In the genomic region with DNA sequence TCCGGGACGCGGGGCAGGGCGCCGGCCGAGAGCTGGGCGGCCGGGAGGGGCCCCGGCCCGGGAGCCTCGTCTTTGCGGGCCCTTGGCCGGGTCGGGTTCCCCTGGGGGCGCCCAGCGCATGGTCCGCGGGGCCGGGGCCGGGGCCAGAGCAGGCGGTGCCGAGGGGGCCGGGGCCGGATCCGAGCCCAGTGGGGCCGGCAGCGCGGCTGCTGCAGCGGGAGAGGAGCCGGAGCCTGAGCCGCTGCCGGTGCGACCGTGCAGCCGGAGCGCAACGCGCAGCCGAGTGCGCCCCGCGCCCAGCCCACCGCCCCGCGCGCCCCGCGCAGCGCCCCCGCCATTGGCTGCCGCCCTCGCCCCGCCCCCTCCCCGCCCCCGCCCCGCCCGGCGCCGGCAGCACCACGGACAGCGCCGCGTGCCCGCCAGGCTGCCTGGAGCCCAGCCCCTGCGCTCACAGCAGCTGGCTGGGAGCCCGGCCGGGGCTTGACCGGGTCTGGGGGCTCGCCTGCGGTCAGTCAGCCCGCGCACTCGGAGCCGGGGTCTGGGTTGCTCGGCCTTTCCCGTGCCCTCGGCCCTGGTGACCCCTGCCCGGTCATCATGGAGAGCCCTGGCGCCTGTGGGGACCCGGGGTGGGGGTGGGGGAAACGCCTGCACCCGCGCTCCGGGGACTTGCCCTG, we compare ENCODE assay signal across 1 cellular context.
A peak's percentile ranks its signal among the peaks of the same experiment; 100 is the strongest.
TF ChIP-seq lines count a peak whose summit lies in the region.

A gene (minus strand): TSS at position 287 of the 674 bp plus-strand sequence. CDS start 308 bp downstream, outside the sequence.

TF ChIP-seq in WTC11, 78 proteins besides CTCF, POLR2A, EP300 and RAD21 (continued from another document):
- TF ChIP-seq, protein P1, sequence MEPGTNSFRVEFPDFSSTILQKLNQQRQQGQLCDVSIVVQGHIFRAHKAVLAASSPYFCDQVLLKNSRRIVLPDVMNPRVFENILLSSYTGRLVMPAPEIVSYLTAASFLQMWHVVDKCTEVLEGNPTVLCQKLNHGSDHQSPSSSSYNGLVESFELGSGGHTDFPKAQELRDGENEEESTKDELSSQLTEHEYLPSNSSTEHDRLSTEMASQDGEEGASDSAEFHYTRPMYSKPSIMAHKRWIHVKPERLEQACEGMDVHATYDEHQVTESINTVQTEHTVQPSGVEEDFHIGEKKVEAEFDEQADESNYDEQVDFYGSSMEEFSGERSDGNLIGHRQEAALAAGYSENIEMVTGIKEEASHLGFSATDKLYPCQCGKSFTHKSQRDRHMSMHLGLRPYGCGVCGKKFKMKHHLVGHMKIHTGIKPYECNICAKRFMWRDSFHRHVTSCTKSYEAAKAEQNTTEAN (CRISPR knock-in tag; IDR thresholded peaks at IDR 0.05), result 0 out of 2 replicates have a peak, but pooled peaks have one; percentile 18
- no peak for TF ChIP-seq NR3C1 (CRISPR knock-in tag; conservative IDR thresholded peaks at IDR 0.05; ENCODE audit: low read depth)
- peak; percentile 7; the same call in 1 of the 2 replicates for TF ChIP-seq TP53 (CRISPR knock-in tag; IDR thresholded peaks at IDR 0.05)
- TF ChIP-seq, protein P2, sequence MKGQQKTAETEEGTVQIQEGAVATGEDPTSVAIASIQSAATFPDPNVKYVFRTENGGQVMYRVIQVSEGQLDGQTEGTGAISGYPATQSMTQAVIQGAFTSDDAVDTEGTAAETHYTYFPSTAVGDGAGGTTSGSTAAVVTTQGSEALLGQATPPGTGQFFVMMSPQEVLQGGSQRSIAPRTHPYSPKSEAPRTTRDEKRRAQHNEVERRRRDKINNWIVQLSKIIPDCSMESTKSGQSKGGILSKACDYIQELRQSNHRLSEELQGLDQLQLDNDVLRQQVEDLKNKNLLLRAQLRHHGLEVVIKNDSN (CRISPR knock-in tag; IDR thresholded peaks at IDR 0.05), result peak; percentile 20; the same call in 1 of the 2 replicates
- TF ChIP-seq, protein P3, sequence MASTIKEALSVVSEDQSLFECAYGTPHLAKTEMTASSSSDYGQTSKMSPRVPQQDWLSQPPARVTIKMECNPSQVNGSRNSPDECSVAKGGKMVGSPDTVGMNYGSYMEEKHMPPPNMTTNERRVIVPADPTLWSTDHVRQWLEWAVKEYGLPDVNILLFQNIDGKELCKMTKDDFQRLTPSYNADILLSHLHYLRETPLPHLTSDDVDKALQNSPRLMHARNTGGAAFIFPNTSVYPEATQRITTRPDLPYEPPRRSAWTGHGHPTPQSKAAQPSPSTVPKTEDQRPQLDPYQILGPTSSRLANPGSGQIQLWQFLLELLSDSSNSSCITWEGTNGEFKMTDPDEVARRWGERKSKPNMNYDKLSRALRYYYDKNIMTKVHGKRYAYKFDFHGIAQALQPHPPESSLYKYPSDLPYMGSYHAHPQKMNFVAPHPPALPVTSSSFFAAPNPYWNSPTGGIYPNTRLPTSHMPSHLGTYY (CRISPR knock-in tag; IDR thresholded peaks at IDR 0.05), result no peak
- no peak for TF ChIP-seq OVOL2 (CRISPR knock-in tag; IDR thresholded peaks at IDR 0.05; ENCODE audit: borderline replicate concordance)
- TF ChIP-seq, protein P4, sequence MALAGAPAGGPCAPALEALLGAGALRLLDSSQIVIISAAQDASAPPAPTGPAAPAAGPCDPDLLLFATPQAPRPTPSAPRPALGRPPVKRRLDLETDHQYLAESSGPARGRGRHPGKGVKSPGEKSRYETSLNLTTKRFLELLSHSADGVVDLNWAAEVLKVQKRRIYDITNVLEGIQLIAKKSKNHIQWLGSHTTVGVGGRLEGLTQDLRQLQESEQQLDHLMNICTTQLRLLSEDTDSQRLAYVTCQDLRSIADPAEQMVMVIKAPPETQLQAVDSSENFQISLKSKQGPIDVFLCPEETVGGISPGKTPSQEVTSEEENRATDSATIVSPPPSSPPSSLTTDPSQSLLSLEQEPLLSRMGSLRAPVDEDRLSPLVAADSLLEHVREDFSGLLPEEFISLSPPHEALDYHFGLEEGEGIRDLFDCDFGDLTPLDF (CRISPR knock-in tag; IDR thresholded peaks at IDR 0.05), result no peak
